ENCODE assay signal across 1 cellular context in the genomic region with DNA sequence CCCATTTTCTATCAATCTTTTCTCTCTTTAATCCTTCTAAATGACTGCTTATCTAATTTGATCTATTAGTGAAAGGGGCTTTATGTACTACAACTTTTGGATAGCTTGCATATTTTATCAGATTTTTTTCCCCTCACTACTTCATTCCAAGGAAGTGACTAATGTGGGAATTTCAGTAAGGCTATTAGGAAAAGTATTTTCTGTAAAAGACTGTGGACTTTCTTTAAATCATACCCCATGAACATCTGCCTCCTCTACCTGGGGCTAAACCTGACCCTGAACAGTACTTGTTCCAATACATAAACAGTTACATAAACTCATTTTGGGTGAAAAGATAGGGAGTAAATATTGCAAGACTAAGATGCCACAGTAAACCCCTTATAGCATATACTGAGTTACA.
TF ChIP-seq lines count a peak whose summit lies in the region.

No MANE protein-coding gene starts in this region.

TF ChIP-seq in SK-N-SH, 30 proteins besides CTCF, POLR2A, EP300 and RAD21 (continued from another document):
- TF ChIP-seq, protein P1, sequence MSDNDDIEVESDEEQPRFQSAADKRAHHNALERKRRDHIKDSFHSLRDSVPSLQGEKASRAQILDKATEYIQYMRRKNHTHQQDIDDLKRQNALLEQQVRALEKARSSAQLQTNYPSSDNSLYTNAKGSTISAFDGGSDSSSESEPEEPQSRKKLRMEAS (IDR thresholded peaks at IDR 0.05; ENCODE audit: low read depth), result no peak
- TF ChIP-seq TCF12 (IDR thresholded peaks at IDR 0.05), result peak; percentile 64
- TF ChIP-seq, protein P2, sequence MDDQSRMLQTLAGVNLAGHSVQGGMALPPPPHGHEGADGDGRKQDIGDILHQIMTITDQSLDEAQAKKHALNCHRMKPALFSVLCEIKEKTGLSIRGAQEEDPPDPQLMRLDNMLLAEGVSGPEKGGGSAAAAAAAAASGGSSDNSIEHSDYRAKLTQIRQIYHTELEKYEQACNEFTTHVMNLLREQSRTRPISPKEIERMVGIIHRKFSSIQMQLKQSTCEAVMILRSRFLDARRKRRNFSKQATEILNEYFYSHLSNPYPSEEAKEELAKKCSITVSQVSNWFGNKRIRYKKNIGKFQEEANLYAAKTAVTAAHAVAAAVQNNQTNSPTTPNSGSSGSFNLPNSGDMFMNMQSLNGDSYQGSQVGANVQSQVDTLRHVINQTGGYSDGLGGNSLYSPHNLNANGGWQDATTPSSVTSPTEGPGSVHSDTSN (IDR thresholded peaks at IDR 0.05), result peak; percentile 43; the same call in 1 of the 2 replicates
- peak; percentile 74 for TF ChIP-seq JUND (IDR thresholded peaks at IDR 0.05)
- no peak for TF ChIP-seq EZH2phosphoT487 (IDR thresholded peaks at IDR 0.05; ENCODE audit: borderline replicate concordance, low read depth)
TF ChIP-seq in SK-N-SH: peak in this region for 6.
